ENCODE assay signal across 1 cellular context in the genomic region with DNA sequence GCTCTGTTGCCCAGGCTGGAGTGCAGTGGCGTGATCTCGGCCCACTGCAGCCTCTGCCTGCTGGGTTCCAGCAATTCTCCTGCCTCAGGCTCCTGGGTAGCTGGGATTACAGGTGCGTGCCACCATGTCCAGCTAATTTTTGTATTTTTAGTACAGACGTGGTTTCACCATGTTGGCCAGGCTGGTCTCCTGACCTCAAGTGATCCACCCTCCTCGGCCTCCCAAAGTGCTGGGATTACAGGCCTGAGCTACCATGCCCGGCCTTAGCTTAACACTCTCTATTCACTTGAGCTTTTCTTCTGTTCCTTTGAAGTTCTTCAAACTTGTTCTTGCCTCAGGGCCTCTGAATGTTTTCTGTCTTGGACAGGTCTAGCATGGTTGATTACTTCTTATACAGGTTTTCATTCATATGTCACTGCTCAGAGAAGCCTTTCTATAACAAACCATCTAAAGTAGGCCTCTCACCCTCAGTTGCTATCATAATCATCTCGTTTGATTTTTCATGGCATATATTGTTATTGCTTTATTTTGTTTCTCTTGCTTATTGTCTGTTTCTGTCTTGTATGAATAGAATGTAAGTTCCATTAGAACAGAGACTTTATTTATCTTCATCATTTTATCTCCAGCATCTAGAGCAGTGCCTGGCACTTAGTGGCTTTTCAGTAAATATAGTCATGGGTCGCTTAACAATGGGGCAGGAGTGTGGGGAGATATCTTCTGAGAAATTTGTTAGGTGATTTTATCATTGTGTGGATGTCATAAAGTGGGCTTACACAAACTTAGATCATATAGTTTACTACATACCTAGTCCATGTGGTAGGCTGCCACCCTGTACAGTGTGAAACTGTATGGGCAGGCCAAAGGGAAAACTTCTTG.
TF ChIP-seq lines count a peak whose summit lies in the region.

No MANE protein-coding gene starts in this region.

TF ChIP-seq in SK-N-SH treated with all-trans-retinoic acid at 6 μM for 48 hours, 23 proteins besides CTCF, POLR2A, EP300 and RAD21 (continued from another document):
- TF ChIP-seq, protein P1, sequence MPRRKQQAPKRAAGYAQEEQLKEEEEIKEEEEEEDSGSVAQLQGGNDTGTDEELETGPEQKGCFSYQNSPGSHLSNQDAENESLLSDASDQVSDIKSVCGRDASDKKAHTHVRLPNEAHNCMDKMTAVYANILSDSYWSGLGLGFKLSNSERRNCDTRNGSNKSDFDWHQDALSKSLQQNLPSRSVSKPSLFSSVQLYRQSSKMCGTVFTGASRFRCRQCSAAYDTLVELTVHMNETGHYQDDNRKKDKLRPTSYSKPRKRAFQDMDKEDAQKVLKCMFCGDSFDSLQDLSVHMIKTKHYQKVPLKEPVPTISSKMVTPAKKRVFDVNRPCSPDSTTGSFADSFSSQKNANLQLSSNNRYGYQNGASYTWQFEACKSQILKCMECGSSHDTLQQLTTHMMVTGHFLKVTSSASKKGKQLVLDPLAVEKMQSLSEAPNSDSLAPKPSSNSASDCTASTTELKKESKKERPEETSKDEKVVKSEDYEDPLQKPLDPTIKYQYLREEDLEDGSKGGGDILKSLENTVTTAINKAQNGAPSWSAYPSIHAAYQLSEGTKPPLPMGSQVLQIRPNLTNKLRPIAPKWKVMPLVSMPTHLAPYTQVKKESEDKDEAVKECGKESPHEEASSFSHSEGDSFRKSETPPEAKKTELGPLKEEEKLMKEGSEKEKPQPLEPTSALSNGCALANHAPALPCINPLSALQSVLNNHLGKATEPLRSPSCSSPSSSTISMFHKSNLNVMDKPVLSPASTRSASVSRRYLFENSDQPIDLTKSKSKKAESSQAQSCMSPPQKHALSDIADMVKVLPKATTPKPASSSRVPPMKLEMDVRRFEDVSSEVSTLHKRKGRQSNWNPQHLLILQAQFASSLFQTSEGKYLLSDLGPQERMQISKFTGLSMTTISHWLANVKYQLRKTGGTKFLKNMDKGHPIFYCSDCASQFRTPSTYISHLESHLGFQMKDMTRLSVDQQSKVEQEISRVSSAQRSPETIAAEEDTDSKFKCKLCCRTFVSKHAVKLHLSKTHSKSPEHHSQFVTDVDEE (CRISPR knock-in tag; IDR thresholded peaks at IDR 0.05), result no peak
